ENCODE assay signal across 2 cellular contexts in the genomic region with DNA sequence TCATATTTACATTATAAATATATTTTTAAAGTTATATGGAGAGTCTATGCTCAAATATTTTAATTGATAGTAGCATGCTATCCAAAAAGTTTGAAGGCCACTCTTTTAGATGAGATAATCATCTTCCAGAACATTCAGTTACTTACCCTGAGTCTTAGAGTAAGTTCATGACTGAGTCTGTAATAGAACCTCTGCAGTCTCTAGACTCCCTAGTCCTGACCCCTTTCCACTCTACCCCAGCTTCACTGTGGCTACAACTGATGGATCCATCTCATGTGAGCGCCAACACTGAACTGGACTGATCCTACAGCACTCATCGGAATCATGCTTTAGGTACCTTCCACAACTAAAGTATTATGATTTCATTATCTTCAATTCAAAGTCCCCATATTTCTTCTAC.
TF ChIP-seq lines count a peak whose summit lies in the region.

No MANE protein-coding gene starts in this region.

TF ChIP-seq in IMR-90, 13 proteins besides CTCF, POLR2A, EP300 and RAD21:
- no peak for TF ChIP-seq MXI1 (IDR thresholded peaks at IDR 0.05; ENCODE audit: borderline replicate concordance, low read depth, low read length)
- TF ChIP-seq CEBPB (IDR thresholded peaks at IDR 0.05; ENCODE audit: low read depth, low read length): no peak
- TF ChIP-seq FOS (IDR thresholded peaks at IDR 0.05; ENCODE audit: low read depth, low read length): no peak
- TF ChIP-seq RCOR1 (IDR thresholded peaks at IDR 0.05; ENCODE audit: insufficient replicate concordance, low read length): no peak
- no peak for TF ChIP-seq MAZ (IDR thresholded peaks at IDR 0.05; ENCODE audit: borderline replicate concordance, low read depth, low read length)
- TF ChIP-seq, protein P1, sequence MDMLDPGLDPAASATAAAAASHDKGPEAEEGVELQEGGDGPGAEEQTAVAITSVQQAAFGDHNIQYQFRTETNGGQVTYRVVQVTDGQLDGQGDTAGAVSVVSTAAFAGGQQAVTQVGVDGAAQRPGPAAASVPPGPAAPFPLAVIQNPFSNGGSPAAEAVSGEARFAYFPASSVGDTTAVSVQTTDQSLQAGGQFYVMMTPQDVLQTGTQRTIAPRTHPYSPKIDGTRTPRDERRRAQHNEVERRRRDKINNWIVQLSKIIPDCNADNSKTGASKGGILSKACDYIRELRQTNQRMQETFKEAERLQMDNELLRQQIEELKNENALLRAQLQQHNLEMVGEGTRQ (IDR thresholded peaks at IDR 0.05; ENCODE audit: low read depth, low read length): no peak
- no peak for TF ChIP-seq BHLHE40 (IDR thresholded peaks at IDR 0.05; ENCODE audit: low read depth, low read length)
- TF ChIP-seq SMC3 (IDR thresholded peaks at IDR 0.05; ENCODE audit: low read depth, low read length): no peak
- no peak for TF ChIP-seq MAFK (IDR thresholded peaks at IDR 0.05; ENCODE audit: low read depth, low read length)
- TF ChIP-seq RFX5 (IDR thresholded peaks at IDR 0.05; ENCODE audit: low read depth, low read length): no peak
- no peak for TF ChIP-seq NFE2L2 (IDR thresholded peaks at IDR 0.05; ENCODE audit: low read depth, low read length)
- no peak for TF ChIP-seq CHD1 (IDR thresholded peaks at IDR 0.05; ENCODE audit: low read depth, low read length)
- TF ChIP-seq, protein P2, sequence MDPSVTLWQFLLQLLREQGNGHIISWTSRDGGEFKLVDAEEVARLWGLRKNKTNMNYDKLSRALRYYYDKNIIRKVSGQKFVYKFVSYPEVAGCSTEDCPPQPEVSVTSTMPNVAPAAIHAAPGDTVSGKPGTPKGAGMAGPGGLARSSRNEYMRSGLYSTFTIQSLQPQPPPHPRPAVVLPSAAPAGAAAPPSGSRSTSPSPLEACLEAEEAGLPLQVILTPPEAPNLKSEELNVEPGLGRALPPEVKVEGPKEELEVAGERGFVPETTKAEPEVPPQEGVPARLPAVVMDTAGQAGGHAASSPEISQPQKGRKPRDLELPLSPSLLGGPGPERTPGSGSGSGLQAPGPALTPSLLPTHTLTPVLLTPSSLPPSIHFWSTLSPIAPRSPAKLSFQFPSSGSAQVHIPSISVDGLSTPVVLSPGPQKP (IDR thresholded peaks at IDR 0.05; ENCODE audit: borderline replicate concordance, low read depth, low read length): no peak

TF ChIP-seq in GM12878, 131 proteins besides CTCF, POLR2A, EP300 and RAD21:
- TF ChIP-seq CHD4 (IDR thresholded peaks at IDR 0.05) (no peak), ETV6 (conservative IDR thresholded peaks at IDR 0.05 in 1 of 2, IDR thresholded peaks at IDR 0.05 in 1 of 2; ENCODE audit: borderline replicate concordance in 1 of 2, low read depth in 1 of 2) (no peak), NR2C2 (IDR thresholded peaks at IDR 0.05; ENCODE audit: borderline replicate concordance, control insufficient read depth, insufficient read length, low read depth) (no peak), EZH2 (IDR thresholded peaks at IDR 0.05; ENCODE audit: borderline replicate concordance, control insufficient read depth, low read depth, low read length) (no peak), KLF5 (IDR thresholded peaks at IDR 0.05; ENCODE audit: partially characterized antibody) (no peak), NBN (IDR thresholded peaks at IDR 0.05) (no peak), SREBF1 (IDR thresholded peaks at IDR 0.05; ENCODE audit: low read length) (no peak), MXI1 (IDR thresholded peaks at IDR 0.05; ENCODE audit: low read depth, low read length) (no peak), ZNF384 (IDR thresholded peaks at IDR 0.05; ENCODE audit: borderline replicate concordance, low read depth, low read length) (no peak), RELA (IDR thresholded peaks at IDR 0.05; ENCODE audit: borderline replicate concordance, partially characterized antibody) (no peak)
- TF ChIP-seq, protein P3, sequence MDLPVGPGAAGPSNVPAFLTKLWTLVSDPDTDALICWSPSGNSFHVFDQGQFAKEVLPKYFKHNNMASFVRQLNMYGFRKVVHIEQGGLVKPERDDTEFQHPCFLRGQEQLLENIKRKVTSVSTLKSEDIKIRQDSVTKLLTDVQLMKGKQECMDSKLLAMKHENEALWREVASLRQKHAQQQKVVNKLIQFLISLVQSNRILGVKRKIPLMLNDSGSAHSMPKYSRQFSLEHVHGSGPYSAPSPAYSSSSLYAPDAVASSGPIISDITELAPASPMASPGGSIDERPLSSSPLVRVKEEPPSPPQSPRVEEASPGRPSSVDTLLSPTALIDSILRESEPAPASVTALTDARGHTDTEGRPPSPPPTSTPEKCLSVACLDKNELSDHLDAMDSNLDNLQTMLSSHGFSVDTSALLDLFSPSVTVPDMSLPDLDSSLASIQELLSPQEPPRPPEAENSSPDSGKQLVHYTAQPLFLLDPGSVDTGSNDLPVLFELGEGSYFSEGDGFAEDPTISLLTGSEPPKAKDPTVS (IDR thresholded peaks at IDR 0.05; ENCODE audit: low read depth, low read length): no peak
- TF ChIP-seq, protein P4, sequence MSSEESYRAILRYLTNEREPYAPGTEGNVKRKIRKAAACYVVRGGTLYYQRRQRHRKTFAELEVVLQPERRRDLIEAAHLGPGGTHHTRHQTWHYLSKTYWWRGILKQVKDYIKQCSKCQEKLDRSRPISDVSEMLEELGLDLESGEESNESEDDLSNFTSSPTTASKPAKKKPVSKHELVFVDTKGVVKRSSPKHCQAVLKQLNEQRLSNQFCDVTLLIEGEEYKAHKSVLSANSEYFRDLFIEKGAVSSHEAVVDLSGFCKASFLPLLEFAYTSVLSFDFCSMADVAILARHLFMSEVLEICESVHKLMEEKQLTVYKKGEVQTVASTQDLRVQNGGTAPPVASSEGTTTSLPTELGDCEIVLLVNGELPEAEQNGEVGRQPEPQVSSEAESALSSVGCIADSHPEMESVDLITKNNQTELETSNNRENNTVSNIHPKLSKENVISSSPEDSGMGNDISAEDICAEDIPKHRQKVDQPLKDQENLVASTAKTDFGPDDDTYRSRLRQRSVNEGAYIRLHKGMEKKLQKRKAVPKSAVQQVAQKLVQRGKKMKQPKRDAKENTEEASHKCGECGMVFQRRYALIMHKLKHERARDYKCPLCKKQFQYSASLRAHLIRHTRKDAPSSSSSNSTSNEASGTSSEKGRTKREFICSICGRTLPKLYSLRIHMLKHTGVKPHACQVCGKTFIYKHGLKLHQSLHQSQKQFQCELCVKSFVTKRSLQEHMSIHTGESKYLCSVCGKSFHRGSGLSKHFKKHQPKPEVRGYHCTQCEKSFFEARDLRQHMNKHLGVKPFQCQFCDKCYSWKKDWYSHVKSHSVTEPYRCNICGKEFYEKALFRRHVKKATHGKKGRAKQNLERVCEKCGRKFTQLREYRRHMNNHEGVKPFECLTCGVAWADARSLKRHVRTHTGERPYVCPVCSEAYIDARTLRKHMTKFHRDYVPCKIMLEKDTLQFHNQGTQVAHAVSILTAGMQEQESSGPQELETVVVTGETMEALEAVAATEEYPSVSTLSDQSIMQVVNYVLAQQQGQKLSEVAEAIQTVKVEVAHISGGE (CRISPR knock-in tag; IDR thresholded peaks at IDR 0.05): no peak
- TF ChIP-seq, protein P5, sequence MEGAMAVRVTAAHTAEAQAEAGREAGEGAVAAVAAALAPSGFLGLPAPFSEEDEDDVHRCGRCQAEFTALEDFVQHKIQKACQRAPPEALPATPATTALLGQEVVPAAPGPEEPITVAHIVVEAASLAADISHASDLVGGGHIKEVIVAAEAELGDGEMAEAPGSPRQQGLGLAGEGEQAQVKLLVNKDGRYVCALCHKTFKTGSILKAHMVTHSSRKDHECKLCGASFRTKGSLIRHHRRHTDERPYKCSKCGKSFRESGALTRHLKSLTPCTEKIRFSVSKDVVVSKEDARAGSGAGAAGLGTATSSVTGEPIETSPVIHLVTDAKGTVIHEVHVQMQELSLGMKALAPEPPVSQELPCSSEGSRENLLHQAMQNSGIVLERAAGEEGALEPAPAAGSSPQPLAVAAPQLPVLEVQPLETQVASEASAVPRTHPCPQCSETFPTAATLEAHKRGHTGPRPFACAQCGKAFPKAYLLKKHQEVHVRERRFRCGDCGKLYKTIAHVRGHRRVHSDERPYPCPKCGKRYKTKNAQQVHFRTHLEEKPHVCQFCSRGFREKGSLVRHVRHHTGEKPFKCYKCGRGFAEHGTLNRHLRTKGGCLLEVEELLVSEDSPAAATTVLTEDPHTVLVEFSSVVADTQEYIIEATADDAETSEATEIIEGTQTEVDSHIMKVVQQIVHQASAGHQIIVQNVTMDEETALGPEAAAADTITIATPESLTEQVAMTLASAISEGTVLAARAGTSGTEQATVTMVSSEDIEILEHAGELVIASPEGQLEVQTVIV (IDR thresholded peaks at IDR 0.05; ENCODE audit: borderline replicate concordance, partially characterized antibody): no peak
- TF ChIP-seq, protein P6, sequence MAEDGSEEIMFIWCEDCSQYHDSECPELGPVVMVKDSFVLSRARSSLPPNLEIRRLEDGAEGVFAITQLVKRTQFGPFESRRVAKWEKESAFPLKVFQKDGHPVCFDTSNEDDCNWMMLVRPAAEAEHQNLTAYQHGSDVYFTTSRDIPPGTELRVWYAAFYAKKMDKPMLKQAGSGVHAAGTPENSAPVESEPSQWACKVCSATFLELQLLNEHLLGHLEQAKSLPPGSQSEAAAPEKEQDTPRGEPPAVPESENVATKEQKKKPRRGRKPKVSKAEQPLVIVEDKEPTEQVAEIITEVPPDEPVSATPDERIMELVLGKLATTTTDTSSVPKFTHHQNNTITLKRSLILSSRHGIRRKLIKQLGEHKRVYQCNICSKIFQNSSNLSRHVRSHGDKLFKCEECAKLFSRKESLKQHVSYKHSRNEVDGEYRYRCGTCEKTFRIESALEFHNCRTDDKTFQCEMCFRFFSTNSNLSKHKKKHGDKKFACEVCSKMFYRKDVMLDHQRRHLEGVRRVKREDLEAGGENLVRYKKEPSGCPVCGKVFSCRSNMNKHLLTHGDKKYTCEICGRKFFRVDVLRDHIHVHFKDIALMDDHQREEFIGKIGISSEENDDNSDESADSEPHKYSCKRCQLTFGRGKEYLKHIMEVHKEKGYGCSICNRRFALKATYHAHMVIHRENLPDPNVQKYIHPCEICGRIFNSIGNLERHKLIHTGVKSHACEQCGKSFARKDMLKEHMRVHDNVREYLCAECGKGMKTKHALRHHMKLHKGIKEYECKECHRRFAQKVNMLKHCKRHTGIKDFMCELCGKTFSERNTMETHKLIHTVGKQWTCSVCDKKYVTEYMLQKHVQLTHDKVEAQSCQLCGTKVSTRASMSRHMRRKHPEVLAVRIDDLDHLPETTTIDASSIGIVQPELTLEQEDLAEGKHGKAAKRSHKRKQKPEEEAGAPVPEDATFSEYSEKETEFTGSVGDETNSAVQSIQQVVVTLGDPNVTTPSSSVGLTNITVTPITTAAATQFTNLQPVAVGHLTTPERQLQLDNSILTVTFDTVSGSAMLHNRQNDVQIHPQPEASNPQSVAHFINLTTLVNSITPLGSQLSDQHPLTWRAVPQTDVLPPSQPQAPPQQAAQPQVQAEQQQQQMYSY (CRISPR knock-in tag; IDR thresholded peaks at IDR 0.05): no peak
- TF ChIP-seq, protein P7, sequence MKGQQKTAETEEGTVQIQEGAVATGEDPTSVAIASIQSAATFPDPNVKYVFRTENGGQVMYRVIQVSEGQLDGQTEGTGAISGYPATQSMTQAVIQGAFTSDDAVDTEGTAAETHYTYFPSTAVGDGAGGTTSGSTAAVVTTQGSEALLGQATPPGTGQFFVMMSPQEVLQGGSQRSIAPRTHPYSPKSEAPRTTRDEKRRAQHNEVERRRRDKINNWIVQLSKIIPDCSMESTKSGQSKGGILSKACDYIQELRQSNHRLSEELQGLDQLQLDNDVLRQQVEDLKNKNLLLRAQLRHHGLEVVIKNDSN (IDR thresholded peaks at IDR 0.05; ENCODE audit: borderline replicate concordance, extremely low read length, insufficient read depth, low read depth, low read length): no peak
- TF ChIP-seq, protein P8, sequence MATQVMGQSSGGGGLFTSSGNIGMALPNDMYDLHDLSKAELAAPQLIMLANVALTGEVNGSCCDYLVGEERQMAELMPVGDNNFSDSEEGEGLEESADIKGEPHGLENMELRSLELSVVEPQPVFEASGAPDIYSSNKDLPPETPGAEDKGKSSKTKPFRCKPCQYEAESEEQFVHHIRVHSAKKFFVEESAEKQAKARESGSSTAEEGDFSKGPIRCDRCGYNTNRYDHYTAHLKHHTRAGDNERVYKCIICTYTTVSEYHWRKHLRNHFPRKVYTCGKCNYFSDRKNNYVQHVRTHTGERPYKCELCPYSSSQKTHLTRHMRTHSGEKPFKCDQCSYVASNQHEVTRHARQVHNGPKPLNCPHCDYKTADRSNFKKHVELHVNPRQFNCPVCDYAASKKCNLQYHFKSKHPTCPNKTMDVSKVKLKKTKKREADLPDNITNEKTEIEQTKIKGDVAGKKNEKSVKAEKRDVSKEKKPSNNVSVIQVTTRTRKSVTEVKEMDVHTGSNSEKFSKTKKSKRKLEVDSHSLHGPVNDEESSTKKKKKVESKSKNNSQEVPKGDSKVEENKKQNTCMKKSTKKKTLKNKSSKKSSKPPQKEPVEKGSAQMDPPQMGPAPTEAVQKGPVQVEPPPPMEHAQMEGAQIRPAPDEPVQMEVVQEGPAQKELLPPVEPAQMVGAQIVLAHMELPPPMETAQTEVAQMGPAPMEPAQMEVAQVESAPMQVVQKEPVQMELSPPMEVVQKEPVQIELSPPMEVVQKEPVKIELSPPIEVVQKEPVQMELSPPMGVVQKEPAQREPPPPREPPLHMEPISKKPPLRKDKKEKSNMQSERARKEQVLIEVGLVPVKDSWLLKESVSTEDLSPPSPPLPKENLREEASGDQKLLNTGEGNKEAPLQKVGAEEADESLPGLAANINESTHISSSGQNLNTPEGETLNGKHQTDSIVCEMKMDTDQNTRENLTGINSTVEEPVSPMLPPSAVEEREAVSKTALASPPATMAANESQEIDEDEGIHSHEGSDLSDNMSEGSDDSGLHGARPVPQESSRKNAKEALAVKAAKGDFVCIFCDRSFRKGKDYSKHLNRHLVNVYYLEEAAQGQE (IDR thresholded peaks at IDR 0.05; ENCODE audit: low read depth, low read length): no peak
